8 cellular contexts compared by ENCODE assay signal in genomic region chr7:121330053-121330833, GRCh38. TPM values are rescaled to one million over a fixed set of nuclear protein-coding genes. Genes with fewer than 3 reads are reported as not detected.
A peak's percentile ranks its signal among the peaks of the same experiment; 100 is the strongest.
DNase-seq lines count a peak whose midpoint lies in the region; ATAC-seq, FAIRE-seq and TF ChIP-seq lines count a peak whose summit lies in the region.

No MANE protein-coding gene starts in this region.

- no peak for TF ChIP-seq EP300 in sigmoid colon (IDR thresholded peaks at IDR 0.05)

- peak overlapping the region; percentile 4 to 44 (median 36) for H3K4me3 ChIP-seq in sigmoid colon

- H3K4me3 Mint-ChIP-seq in activated CD4-positive, alpha-beta T cell treated with anti-CD3 and anti-CD28 coated beads, Interleukin-2, amount 10 ng/mL, durations not matched to agents 24 days and 14 days, result peak overlapping the region; percentile 71
- H3K4me3 Mint-ChIP-seq in glutamatergic neuron (ENCODE audit: unreplicated experiment), result peak overlapping the region; percentile 92

- ATAC-seq in HG02678 (IDR thresholded peaks at IDR 0.05; ENCODE audit: unreplicated experiment), result peak; percentile 38

- TF ChIP-seq CTCF in glutamatergic neuron (IDR thresholded peaks at IDR 0.05; ENCODE audit: partially characterized antibody, unreplicated experiment) (no peak), sigmoid colon (IDR thresholded peaks at IDR 0.05) (no peak)

- no peak overlapping the region for H3K27ac ChIP-seq in sigmoid colon

- H3K9me3 Mint-ChIP-seq in activated CD4-positive, alpha-beta T cell treated with anti-CD3 and anti-CD28 coated beads, Interleukin-2, amount 10 ng/mL, durations not matched to agents 24 days and 14 days, result no peaks in the 10 kb centered on the region
- H3K9me3 Mint-ChIP-seq in glutamatergic neuron (ENCODE audit: unreplicated experiment), result peaks cover 2% of the 10 kb centered on the region

- H3K36me3 Mint-ChIP-seq in activated CD4-positive, alpha-beta T cell treated with anti-CD3 and anti-CD28 coated beads, Interleukin-2, amount 10 ng/mL, durations not matched to agents 24 days and 14 days (ENCODE audit: low read depth), result no peaks in the 10 kb centered on the region
- H3K36me3 Mint-ChIP-seq in glutamatergic neuron (ENCODE audit: unreplicated experiment), result no peaks in the 10 kb centered on the region

- DNase-seq in activated CD4-positive, alpha-beta T cell treated with anti-CD3 and anti-CD28 coated beads, Interleukin-2, amount 10 ng/mL, durations not matched to agents 24 days and 14 days, result no peak
- no peak for DNase-seq in activated CD4-positive, alpha-beta T cell treated with anti-CD3 and anti-CD28 coated beads, Interleukin-2, amount 50 U/mL, for 4 hours
- DNase-seq in SW480 (ENCODE audit: low spot score), result peak; percentile 47
- DNase-seq in glutamatergic neuron, result peak; percentile 35
- no peak for DNase-seq in sigmoid colon
- no peak for DNase-seq in stimulated activated naive CD4-positive, alpha-beta T cell treated with Interleukin-2 at 50 U/mL for 16 hours (lab: John Stamatoyannopoulos, UW)
- no peak for DNase-seq in HTR-8/SVneo (ENCODE audit: insufficient read length, low spot score)

- intact Hi-C loops in activated CD4-positive, alpha-beta T cell treated with anti-CD3 and anti-CD28 coated beads, Interleukin-2, amount 10 ng/mL, durations not matched to agents 24 days and 14 days (cut with micrococcal nuclease), result loop anchor here (10.0 kb wide), 1 partner anchor 665 kb away; no protein-coding TSS in a partner anchor
- intact Hi-C loops in sigmoid colon (cut with DNase I), result no loop called here

- H3K36me3 ChIP-seq in sigmoid colon, result no peaks in the 10 kb centered on the region

- TF ChIP-seq POLR2A in sigmoid colon (IDR thresholded peaks at IDR 0.05), result no peak

- H3K27me3 ChIP-seq in sigmoid colon, result peaks cover 15 to 78% (median 37%) of the 10 kb centered on the region in 3 donors

- H3K9me3 ChIP-seq in sigmoid colon, result no peaks in the 10 kb centered on the region

- H3K4me1 Mint-ChIP-seq in activated CD4-positive, alpha-beta T cell treated with anti-CD3 and anti-CD28 coated beads, Interleukin-2, amount 10 ng/mL, durations not matched to agents 24 days and 14 days, result peaks cover 9% of the 10 kb centered on the region
- H3K4me1 Mint-ChIP-seq in glutamatergic neuron (ENCODE audit: low read depth, unreplicated experiment), result peaks cover 3% of the 10 kb centered on the region

- no peak overlapping the region for H3K27ac Mint-ChIP-seq in activated CD4-positive, alpha-beta T cell treated with anti-CD3 and anti-CD28 coated beads, Interleukin-2, amount 10 ng/mL, durations not matched to agents 24 days and 14 days
- H3K27ac Mint-ChIP-seq in glutamatergic neuron (ENCODE audit: unreplicated experiment), result no peak overlapping the region

- H3K27me3 Mint-ChIP-seq in activated CD4-positive, alpha-beta T cell treated with anti-CD3 and anti-CD28 coated beads, Interleukin-2, amount 10 ng/mL, durations not matched to agents 24 days and 14 days, result peaks cover 66% of the 10 kb centered on the region
- peaks cover 6% of the 10 kb centered on the region for H3K27me3 Mint-ChIP-seq in glutamatergic neuron (ENCODE audit: unreplicated experiment)

- FAIRE-seq in HTR-8/SVneo (lab: Jason Lieb, UNC), result no peak

- peaks cover 0 to 23% (median 19%) of the 10 kb centered on the region in 4 donors for H3K4me1 ChIP-seq in sigmoid colon

- 1 to 2% methylated on average over 52 of the region's 52 CpGs for WGBS in sigmoid colon, 2 donors

RNA-seq across cellular contexts. Expression of gene WNT16, which starts 1.4 kb away (rescaled TPM):
- not detected in 2 replicates for total RNA-seq in activated CD4-positive, alpha-beta T cell treated with anti-CD3 and anti-CD28 coated beads, Interleukin-2, amount 10 ng/mL, durations not matched to agents 24 days and 14 days
- not detected for total RNA-seq in glutamatergic neuron (ENCODE audit: unreplicated experiment)
- total RNA-seq in sigmoid colon, result 1 to 10 TPM in 1 of 4 donors, under 1 TPM in 3; 0.49 to 1.4 (median 0.68) TPM
- polyA plus RNA-seq in sigmoid colon, result under 1 TPM in 2 of 3 donors, not detected in 1; 0.38 to 0.60 TPM

Comparison
In these comparisons a context has a peak if more than half of its experiments do, and no peak if none do; other contexts are left out.
1. DNase-seq: peak in SW480 (single experiment) and glutamatergic neuron (single experiment); none in activated CD4-positive, alpha-beta T cell treated with anti-CD3 and anti-CD28 coated beads, Interleukin-2, amount 10 ng/mL, durations not matched to agents 24 days and 14 days (single experiment), activated CD4-positive, alpha-beta T cell treated with anti-CD3 and anti-CD28 coated beads, Interleukin-2, amount 50 U/mL, for 4 hours (0 of 2), sigmoid colon (single experiment), stimulated activated naive CD4-positive, alpha-beta T cell treated with Interleukin-2 at 50 U/mL for 16 hours (single experiment) and HTR-8/SVneo (single experiment).